16 cellular contexts compared by ENCODE assay signal in the genomic region with DNA sequence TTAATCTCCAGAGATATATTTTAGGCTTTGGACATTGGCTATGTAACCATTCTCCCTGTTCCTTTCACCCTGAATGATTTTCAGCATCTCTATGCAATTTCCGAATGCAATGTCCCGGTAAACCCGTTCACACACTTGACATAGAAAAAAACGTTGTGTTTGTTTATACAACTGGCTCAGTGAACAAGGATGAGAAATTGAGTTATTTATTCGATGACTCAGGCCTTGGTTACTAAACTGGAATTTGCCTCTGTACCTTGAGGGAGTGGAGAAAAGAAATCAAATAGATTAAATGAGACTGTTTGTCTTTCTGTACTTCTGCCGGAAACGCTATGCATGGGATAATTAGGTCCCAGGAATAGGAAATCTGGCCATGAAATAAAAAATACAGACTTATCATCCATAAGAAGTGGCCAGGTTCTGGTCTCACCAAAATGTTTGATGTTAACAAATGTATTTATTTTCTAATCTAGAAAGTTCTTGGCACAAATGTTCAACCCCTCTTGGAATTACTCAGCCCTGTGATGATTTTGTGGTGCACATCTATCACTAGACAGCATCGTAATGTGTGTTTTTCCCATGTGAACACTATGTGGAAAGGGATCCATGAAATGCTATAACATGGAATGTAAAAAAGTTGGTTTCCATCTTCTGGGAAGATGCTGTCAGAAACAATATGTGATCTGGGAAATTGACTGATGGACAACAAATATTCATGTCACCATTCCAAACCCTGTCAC.
A peak's percentile ranks its signal among the peaks of the same experiment; 100 is the strongest.
DNase-seq lines count a peak whose midpoint lies in the region; ATAC-seq and TF ChIP-seq lines count a peak whose summit lies in the region.
"Had no signal": no experiment of that assay in that cellular context is flagged by ENCODE, and none has a peak within 500 bp of the region (broad histone marks: within the 10 kb centered on the region; RNA-seq: fewer than 3 reads in every experiment).

No MANE protein-coding gene starts in this region.

- TF ChIP-seq CTCF in RWPE1 (conservative IDR thresholded peaks at IDR 0.05; ENCODE audit: low read depth) (no peak), fibroblast of mammary gland (conservative IDR thresholded peaks at IDR 0.05; ENCODE audit: control insufficient read depth, insufficient read depth, low read depth, low read length) (no peak), sigmoid colon (IDR thresholded peaks at IDR 0.05) (no peak)

- H3K36me3 Mint-ChIP-seq in activated CD4-positive, alpha-beta T cell treated with anti-CD3 and anti-CD28 coated beads, Interleukin-2, amount 10 ng/mL, durations not matched to agents 24 days and 14 days (ENCODE audit: low read depth) = no peaks in the 10 kb centered on the region
- no peaks in the 10 kb centered on the region for H3K36me3 Mint-ChIP-seq in activated CD4-positive, alpha-beta T cell treated with anti-CD3 and anti-CD28 coated beads for 36 hours (ENCODE audit: low read depth)
- H3K36me3 Mint-ChIP-seq: activated CD8-positive, alpha-beta memory T cell treated with anti-CD3 and anti-CD28 coated beads, Interleukin-2, amount 10 ng/mL, durations not matched to agents 7 days and 5 days; neural progenitor cell had no signal

- H3K36me3 ChIP-seq in sigmoid colon = no peaks in the 10 kb centered on the region
- H3K36me3 ChIP-seq: ascending aorta, esophagus muscularis mucosa, neural progenitor cell had no signal

- peak; percentile 41 for DNase-seq in activated CD4-positive, alpha-beta T cell treated with anti-CD3 and anti-CD28 coated beads, Interleukin-2, amount 10 ng/mL, durations not matched to agents 24 days and 14 days
- DNase-seq in activated CD4-positive, alpha-beta T cell treated with anti-CD3 and anti-CD28 coated beads for 36 hours = no peak
- DNase-seq in RWPE1 (ENCODE audit: low spot score) (peak; percentile 69), fibroblast of mammary gland (ENCODE audit: low read depth) (peak; percentile 90), DMS 273 treated with DMSO at 0.1 percent for 48 hours (lab: John Stamatoyannopoulos, UW) (no peak), amygdala (lab: John Stamatoyannopoulos, UW) (no peak), sigmoid colon (no peak)
- DNase-seq: activated CD8-positive, alpha-beta memory T cell treated with anti-CD3 and anti-CD28 coated beads, Interleukin-2, amount 10 ng/mL, durations not matched to agents 7 days and 5 days; C1 segment of cervical spinal cord; left colon; MM.1S; stimulated activated naive CD4-positive, alpha-beta T cell had no signal

- intact Hi-C loops in activated CD4-positive, alpha-beta T cell treated with anti-CD3 and anti-CD28 coated beads, Interleukin-2, amount 10 ng/mL, durations not matched to agents 24 days and 14 days (cut with micrococcal nuclease) = no loop called here
- intact Hi-C loops in activated CD4-positive, alpha-beta T cell treated with anti-CD3 and anti-CD28 coated beads for 36 hours (cut with DNase I, micrococcal nuclease) = no loop called here
- intact Hi-C loops in sigmoid colon (cut with DNase I) = no loop called here

- H3K4me3 ChIP-seq in fibroblast of mammary gland (ENCODE audit: control insufficient read depth, low read depth, low read length) = no peak overlapping the region
- no peak overlapping the region for H3K4me3 ChIP-seq in sigmoid colon
- H3K4me3 ChIP-seq: ascending aorta, esophagus muscularis mucosa, neural progenitor cell had no signal

- no peaks in the 10 kb centered on the region for H3K27me3 ChIP-seq in sigmoid colon
- H3K27me3 ChIP-seq: ascending aorta, esophagus muscularis mucosa, neural progenitor cell had no signal

- ATAC-seq in activated CD4-positive, alpha-beta T cell treated with anti-CD3 and anti-CD28 coated beads for 36 hours = no peak
- ATAC-seq in activated CD4-positive, CD25-positive, alpha-beta regulatory T cell treated with anti-CD3 and anti-CD28 coated beads, Interleukin-2, amount 50 U/mL, for 24 hours = no peak
- ATAC-seq: activated CD8-positive, alpha-beta memory T cell treated with anti-CD3 and anti-CD28 coated beads, Interleukin-2, amount 10 ng/mL, durations not matched to agents 7 days and 5 days; left colon had no signal

- H3K27ac Mint-ChIP-seq in activated CD4-positive, alpha-beta T cell treated with anti-CD3 and anti-CD28 coated beads, Interleukin-2, amount 10 ng/mL, durations not matched to agents 24 days and 14 days = no peak overlapping the region
- H3K27ac Mint-ChIP-seq in activated CD4-positive, alpha-beta T cell treated with anti-CD3 and anti-CD28 coated beads for 36 hours = no peak overlapping the region
- H3K27ac Mint-ChIP-seq: activated CD8-positive, alpha-beta memory T cell treated with anti-CD3 and anti-CD28 coated beads, Interleukin-2, amount 10 ng/mL, durations not matched to agents 7 days and 5 days; neural progenitor cell had no signal

- H3K9me3 ChIP-seq in sigmoid colon = no peaks in the 10 kb centered on the region
- H3K9me3 ChIP-seq: ascending aorta, esophagus muscularis mucosa had no signal

- no peak for TF ChIP-seq EP300 in sigmoid colon (IDR thresholded peaks at IDR 0.05)

- no peaks in the 10 kb centered on the region for H3K4me1 ChIP-seq in sigmoid colon
- H3K4me1 ChIP-seq: ascending aorta, neural progenitor cell had no signal

- 65 to 79% methylated on average over 8 of the region's 8 CpGs for WGBS in sigmoid colon, 2 donors

- H3K27ac ChIP-seq in RWPE1 (no peak overlapping the region), sigmoid colon (no peak overlapping the region)
- H3K27ac ChIP-seq: ascending aorta, esophagus muscularis mucosa, neural progenitor cell had no signal

- H3K4me1 Mint-ChIP-seq in activated CD4-positive, alpha-beta T cell treated with anti-CD3 and anti-CD28 coated beads, Interleukin-2, amount 10 ng/mL, durations not matched to agents 24 days and 14 days = no peaks in the 10 kb centered on the region
- no peaks in the 10 kb centered on the region for H3K4me1 Mint-ChIP-seq in activated CD4-positive, alpha-beta T cell treated with anti-CD3 and anti-CD28 coated beads for 36 hours
- H3K4me1 Mint-ChIP-seq: activated CD8-positive, alpha-beta memory T cell treated with anti-CD3 and anti-CD28 coated beads, Interleukin-2, amount 10 ng/mL, durations not matched to agents 7 days and 5 days had no signal

- no peak for TF ChIP-seq POLR2A in sigmoid colon (IDR thresholded peaks at IDR 0.05)

- CTCF ChIA-PET in activated CD4-positive, alpha-beta T cell treated with anti-CD3 and anti-CD28 coated beads for 36 hours (lab: Charles Lee) = interaction anchor here (1.2 kb wide), 1 partner anchor 12 kb away, joined by 3 read pairs; no protein-coding TSS in a partner anchor
- CTCF ChIA-PET in RWPE1 (lab: Yijun Ruan, JAX) = interaction anchor here (0.6 to 2.1 kb wide), 3 partner anchors 10 to 678 kb away, joined by 3 to 10 read pairs (median 3); no protein-coding TSS in a partner anchor

- H3K4me3 Mint-ChIP-seq in activated CD4-positive, alpha-beta T cell treated with anti-CD3 and anti-CD28 coated beads, Interleukin-2, amount 10 ng/mL, durations not matched to agents 24 days and 14 days = no peak overlapping the region
- no peak overlapping the region for H3K4me3 Mint-ChIP-seq in activated CD4-positive, alpha-beta T cell treated with anti-CD3 and anti-CD28 coated beads for 36 hours
- H3K4me3 Mint-ChIP-seq: activated CD8-positive, alpha-beta memory T cell treated with anti-CD3 and anti-CD28 coated beads, Interleukin-2, amount 10 ng/mL, durations not matched to agents 7 days and 5 days; neural progenitor cell had no signal

- H3K9me3 Mint-ChIP-seq in activated CD4-positive, alpha-beta T cell treated with anti-CD3 and anti-CD28 coated beads, Interleukin-2, amount 10 ng/mL, durations not matched to agents 24 days and 14 days = no peaks in the 10 kb centered on the region
- H3K9me3 Mint-ChIP-seq in activated CD4-positive, alpha-beta T cell treated with anti-CD3 and anti-CD28 coated beads for 36 hours (ENCODE audit: low read depth) = no peaks in the 10 kb centered on the region

- POLR2A ChIA-PET in activated CD4-positive, alpha-beta T cell treated with anti-CD3 and anti-CD28 coated beads for 36 hours (lab: Charles Lee) = no interaction called here
- POLR2A ChIA-PET in RWPE1 (lab: Yijun Ruan, JAX; ENCODE audit: low non-redundant PET) = interaction anchor here (0.7 kb wide), 1 partner anchor 55 kb away, joined by 4 read pairs; no protein-coding TSS in a partner anchor

- peaks cover 2% of the 10 kb centered on the region for H3K27me3 Mint-ChIP-seq in activated CD4-positive, alpha-beta T cell treated with anti-CD3 and anti-CD28 coated beads, Interleukin-2, amount 10 ng/mL, durations not matched to agents 24 days and 14 days
- no peaks in the 10 kb centered on the region for H3K27me3 Mint-ChIP-seq in activated CD4-positive, alpha-beta T cell treated with anti-CD3 and anti-CD28 coated beads for 36 hours

Comparison
In these comparisons a context has a peak if more than half of its experiments do, and no peak if none do; other contexts are left out.
1. DNase-seq: peak in activated CD4-positive, alpha-beta T cell treated with anti-CD3 and anti-CD28 coated beads, Interleukin-2, amount 10 ng/mL, durations not matched to agents 24 days and 14 days (single experiment), RWPE1 (single experiment) and fibroblast of mammary gland (single experiment); none in activated CD4-positive, alpha-beta T cell treated with anti-CD3 and anti-CD28 coated beads for 36 hours (single experiment), DMS 273 treated with DMSO at 0.1 percent for 48 hours (single experiment), amygdala (0 of 56) and sigmoid colon (single experiment).